14 cellular contexts compared by ENCODE assay signal in genomic region chr4:128284317-128284716, GRCh38. TPM values are rescaled to one million over a fixed set of nuclear protein-coding genes. Genes with fewer than 3 reads are reported as not detected.
DNase-seq lines count a peak whose midpoint lies in the region; ATAC-seq, FAIRE-seq and TF ChIP-seq lines count a peak whose summit lies in the region.
"Had no signal": no experiment of that assay in that cellular context is flagged by ENCODE, and none has a peak within 500 bp of the region (broad histone marks: within the 10 kb centered on the region; RNA-seq: fewer than 3 reads in every experiment).

No MANE protein-coding gene starts in this region.

- H3K9me2 ChIP-seq in SK-N-SH = no peaks in the 10 kb centered on the region

- intact Hi-C loops in body of pancreas (cut with DNase I) (no loop called here), transverse colon (cut with DNase I; ENCODE audit: low total_unique reads) (loop anchor here (10.0 kb wide), 1 partner anchor 270 kb away; no protein-coding TSS in a partner anchor)

- in situ Hi-C loops in transverse colon (cut with MboI; ENCODE audit: low pct_ligation_motif_present in 1 of 4, low pct_unique_long_range_greater_than_20kb in 1 of 4, low sequenced_read_pairs in 3 of 4) = loop anchor here in 2 of 4 donors (25.0 kb wide), 2 partner anchors 278 to 528 kb away; partner anchors contain the start of gene JADE1 (in 1 of the 2)
- in situ Hi-C loops in HAP-1 (cut with MboI; ENCODE audit: low sequenced_read_pairs) = no loop called here

- peak overlapping the region; percentile 80 to 90; a peak in 2 of 4 replicates for H3K4me3 ChIP-seq in SK-N-SH (ENCODE audit: low read depth in 2 of 2, low read length in 1 of 2)
- no peak overlapping the region for H3K4me3 ChIP-seq in body of pancreas
- no peak overlapping the region for H3K4me3 ChIP-seq in keratinocyte (ENCODE audit: control insufficient read depth in 2 of 3, extremely low read depth in 1 of 3, insufficient read depth in 2 of 3, low read depth in 1 of 3, low read length in 3 of 3)
- peak overlapping the region in 1 of 4 donors; percentile 98 for H3K4me3 ChIP-seq in transverse colon
- H3K4me3 ChIP-seq in HAP-1 = no peak overlapping the region; the same call in 1 of the 2 replicates
- no peak overlapping the region for H3K4me3 ChIP-seq in coronary artery
- H3K4me3 ChIP-seq: tibial nerve had no signal

- H4K20me1 ChIP-seq in SK-N-SH (ENCODE audit: insufficient read depth) (peaks cover 31% of the 10 kb centered on the region), keratinocyte (ENCODE audit: control insufficient read depth, extremely low read depth, insufficient read depth, low read length) (no peaks in the 10 kb centered on the region)

- POLR2A ChIA-PET in SK-N-SH (lab: Yijun Ruan, JAX) = no interaction called here

- H3K9me3 ChIP-seq in SK-N-SH (no peaks in the 10 kb centered on the region), body of pancreas (no peaks in the 10 kb centered on the region), keratinocyte (ENCODE audit: control insufficient read depth, low read depth, low read length) (no peaks in the 10 kb centered on the region), transverse colon (no peaks in the 10 kb centered on the region), HAP-1 (no peaks in the 10 kb centered on the region)
- H3K9me3 ChIP-seq: tibial nerve had no signal

- TF ChIP-seq CTCF in SK-N-SH (IDR thresholded peaks at IDR 0.05) (no peak), body of pancreas (IDR thresholded peaks at IDR 0.05) (peak in 3 of 7 experiments; percentile 7 to 17 (median 14)), keratinocyte (optimal IDR thresholded peaks at IDR 0.05 in 1 of 3, IDR thresholded peaks at IDR 0.05 in 1 of 3, conservative IDR thresholded peaks at IDR 0.05 in 1 of 3; ENCODE audit: extremely low read depth in 1 of 3, insufficient read depth in 2 of 3, low read length in 3 of 3) (no peak), transverse colon (IDR thresholded peaks at IDR 0.05) (peak in 1 of 5 experiments; percentile 24), coronary artery (IDR thresholded peaks at IDR 0.05) (no peak)

- TF ChIP-seq POLR2A in body of pancreas (IDR thresholded peaks at IDR 0.05) (no peak), transverse colon (IDR thresholded peaks at IDR 0.05) (no peak)

- H3K79me2 ChIP-seq in SK-N-SH (ENCODE audit: insufficient read depth) = peaks cover 89% of the 10 kb centered on the region
- peaks cover 78% of the 10 kb centered on the region for H3K79me2 ChIP-seq in keratinocyte (ENCODE audit: control insufficient read depth, insufficient read depth, low read length)

- DNase-seq in SK-N-SH = no peak
- DNase-seq in body of pancreas = peak; percentile 34 to 70 (median 45)
- DNase-seq in keratinocyte (ENCODE audit: low read depth, low spot score) = no peak
- no peak for DNase-seq in transverse colon
- DNase-seq in DMS79 treated with DMSO at 0.1 percent for 48 hours (lab: John Stamatoyannopoulos, UW) = no peak
- DNase-seq in HAP-1 (ENCODE audit: low spot score in 2 of 2) = no peak
- DNase-seq in coronary artery (ENCODE audit: low spot score) = no peak
- DNase-seq: activated CD4-positive, alpha-beta T cell treated with anti-CD3 and anti-CD28 coated beads for 48 hours; activated T-cell treated with anti-CD3 and anti-CD28 coated beads, Interleukin-2, amount 50 U/mL, for 72 hours; NCI-H2081 treated with DMSO at 0.1 percent for 48 hours; T-cell had no signal

- CTCF ChIA-PET in SK-N-SH (lab: Yijun Ruan, JAX) = interaction anchor here (1.7 kb wide), 1 partner anchor 74 kb away, joined by 3 read pairs; no protein-coding TSS in a partner anchor

- no peak for TF ChIP-seq RAD21 in SK-N-SH (IDR thresholded peaks at IDR 0.05; ENCODE audit: low read length)

- 0 out of 2 replicates have a peak overlapping the region, but pooled peaks have one; percentile 8 for H3K9ac ChIP-seq in SK-N-SH
- H3K9ac ChIP-seq in keratinocyte (ENCODE audit: control insufficient read depth, extremely low read depth, insufficient read depth, low read length) = no peak overlapping the region

- peaks cover 26% of the 10 kb centered on the region for H3F3A ChIP-seq in SK-N-SH (replicated peaks; ENCODE audit: insufficient read depth)

- H3K36me3 ChIP-seq in SK-N-SH (replicated peaks in 1 of 2; ENCODE audit: control insufficient read depth in 1 of 2, insufficient read depth in 2 of 2, low read length in 1 of 2) = peaks cover 28 to 63% of the 10 kb centered on the region in 2 experiments
- no peaks in the 10 kb centered on the region for H3K36me3 ChIP-seq in body of pancreas (replicated peaks in 1 of 2; ENCODE audit: insufficient read depth in 1 of 2, low read depth in 2 of 2)
- no peaks in the 10 kb centered on the region for H3K36me3 ChIP-seq in keratinocyte (ENCODE audit: control insufficient read depth in 2 of 2, extremely low read depth in 1 of 2, insufficient read depth in 2 of 2, low read length in 2 of 2)
- H3K36me3 ChIP-seq in transverse colon = no peaks in the 10 kb centered on the region
- H3K36me3 ChIP-seq in HAP-1 (replicated peaks) = 0 out of 2 replicates have a peak, but pooled peaks cover 6% of the 10 kb centered on the region
- H3K36me3 ChIP-seq: tibial nerve had no signal

- H3K4me2 ChIP-seq in SK-N-SH (peak overlapping the region; percentile 79), keratinocyte (ENCODE audit: control insufficient read depth, extremely low read depth, insufficient read depth, low read depth, low read length) (peak overlapping the region; percentile 83)

- TF ChIP-seq EP300 in SK-N-SH (IDR thresholded peaks at IDR 0.05; ENCODE audit: borderline replicate concordance in 1 of 2, low read depth in 1 of 2, low read length in 1 of 2) (no peak), transverse colon (IDR thresholded peaks at IDR 0.05; ENCODE audit: low read depth) (no peak)

- dilution Hi-C loops in keratinocyte (cut with MboI; ENCODE audit: extremely low pct_ligation_motif_present, low sequenced_read_pairs) = no loop called here

- WGBS in SK-N-SH (ENCODE audit: low lambda C conversion rate) = 90% methylated on average over 1 of the region's 1 CpG
- WGBS in body of pancreas, 2 donors = 4 to 15% methylated on average over 1 of the region's 1 CpG
- 64 to 85% methylated on average over 1 of the region's 1 CpG for WGBS in transverse colon (ENCODE audit: low coverage in 1 of 2), 2 donors

- H3K27ac ChIP-seq in SK-N-SH (ENCODE audit: low read depth in 2 of 2, low read length in 1 of 2) (no peak overlapping the region), body of pancreas (peak overlapping the region in 3 of 4 donors; percentile 89 to 96 (median 92)), keratinocyte (ENCODE audit: control insufficient read depth, insufficient read depth, low read length) (no peak overlapping the region), transverse colon (peak overlapping the region; percentile 90 to 96 (median 92)), coronary artery (no peak overlapping the region)

- no peaks in the 10 kb centered on the region for H3K27me3 ChIP-seq in SK-N-SH (ENCODE audit: insufficient read depth)
- no peaks in the 10 kb centered on the region for H3K27me3 ChIP-seq in body of pancreas
- no peaks in the 10 kb centered on the region for H3K27me3 ChIP-seq in keratinocyte (ENCODE audit: control insufficient read depth, extremely low read depth, insufficient read depth, low read length)
- H3K27me3 ChIP-seq in transverse colon = no peaks in the 10 kb centered on the region
- no peaks in the 10 kb centered on the region for H3K27me3 ChIP-seq in HAP-1 (ENCODE audit: low read depth)
- H3K27me3 ChIP-seq: tibial nerve had no signal

- no peaks in the 10 kb centered on the region for H3K9me1 ChIP-seq in keratinocyte (ENCODE audit: control insufficient read depth, extremely low read depth, insufficient read depth, low read length)

- ATAC-seq in SK-N-SH treated with all-trans-retinoic acid at 6 μM for 48 hours (no peak), body of pancreas (no peak)
- ATAC-seq: activated T-cell treated with anti-CD3 and anti-CD28 coated beads, Interleukin-2, amount 50 U/mL, for 72 hours; T-cell had no signal

- no peak overlapping the region for H2AFZ ChIP-seq in SK-N-SH (ENCODE audit: low read depth)
- H2AFZ ChIP-seq in keratinocyte (ENCODE audit: control insufficient read depth, low read length) = no peak overlapping the region

- peaks cover 5 to 6% of the 10 kb centered on the region in 2 experiments; a peak in 2 of 4 replicates for H3K4me1 ChIP-seq in SK-N-SH (ENCODE audit: control insufficient read depth in 1 of 2, insufficient read depth in 2 of 2, low read depth in 1 of 2, low read length in 1 of 2)
- H3K4me1 ChIP-seq in body of pancreas = peaks cover 47% of the 10 kb centered on the region
- H3K4me1 ChIP-seq in keratinocyte (ENCODE audit: control insufficient read depth, extremely low read depth, insufficient read depth, low read length) = peaks cover 23% of the 10 kb centered on the region
- H3K4me1 ChIP-seq in transverse colon = peaks cover 6 to 59% (median 17%) of the 10 kb centered on the region in 4 donors
- H3K4me1 ChIP-seq in HAP-1 = peaks cover 14% of the 10 kb centered on the region

- FAIRE-seq in keratinocyte (lab: Jason Lieb, UNC) = no peak
- FAIRE-seq: endometrium had no signal

TF ChIP-seq in SK-N-SH treated with all-trans-retinoic acid at 6 μM for 48 hours, 23 proteins besides CTCF, POLR2A, EP300 and RAD21 (continues in another document):
- TF ChIP-seq, protein P1, sequence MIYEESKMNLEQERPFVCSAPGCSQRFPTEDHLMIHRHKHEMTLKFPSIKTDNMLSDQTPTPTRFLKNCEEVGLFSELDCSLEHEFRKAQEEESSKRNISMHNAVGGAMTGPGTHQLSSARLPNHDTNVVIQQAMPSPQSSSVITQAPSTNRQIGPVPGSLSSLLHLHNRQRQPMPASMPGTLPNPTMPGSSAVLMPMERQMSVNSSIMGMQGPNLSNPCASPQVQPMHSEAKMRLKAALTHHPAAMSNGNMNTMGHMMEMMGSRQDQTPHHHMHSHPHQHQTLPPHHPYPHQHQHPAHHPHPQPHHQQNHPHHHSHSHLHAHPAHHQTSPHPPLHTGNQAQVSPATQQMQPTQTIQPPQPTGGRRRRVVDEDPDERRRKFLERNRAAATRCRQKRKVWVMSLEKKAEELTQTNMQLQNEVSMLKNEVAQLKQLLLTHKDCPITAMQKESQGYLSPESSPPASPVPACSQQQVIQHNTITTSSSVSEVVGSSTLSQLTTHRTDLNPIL (CRISPR knock-in tag; IDR thresholded peaks at IDR 0.05; ENCODE audit: low read depth) = no peak
- TF ChIP-seq GLIS3 (CRISPR knock-in tag; IDR thresholded peaks at IDR 0.05) = no peak

RNA-seq across cellular contexts. Expression of gene PGRMC2, which starts 3.3 kb away (rescaled TPM):
- polyA plus RNA-seq in SK-N-SH (2012; rRNA removed) = 17.5 and 18.2 TPM in 2 replicates
- polyA plus RNA-seq in SK-N-SH (2012; cell fraction: cytosol; rRNA removed) = 41.8 and 54.8 TPM in 2 replicates
- polyA plus RNA-seq in SK-N-SH (2012; cell fraction: nucleus; rRNA removed) = 7.7 and 17.3 TPM in 2 replicates
- total RNA-seq in body of pancreas = 10 to 100 TPM; 14.8 to 20.2 TPM
- polyA plus RNA-seq in keratinocyte = 14.6 to 26.7 TPM (median 20.0 TPM) in 3 replicates
- polyA plus RNA-seq in keratinocyte (2011; ENCODE audit: low read depth) = 67.5 TPM
- 13.3 and 27.2 TPM in 2 replicates for polyA plus RNA-seq in keratinocyte (2011; cell fraction: cytosol; rRNA removed)
- polyA plus RNA-seq in keratinocyte (2011; cell fraction: nucleus; rRNA removed) = 35.7 and 49.7 TPM in 2 replicates
- polyA plus RNA-seq in keratinocyte (2012; ENCODE audit: low replicate concordance) = 64.0 and 95.7 TPM in 2 replicates
- 1.8 to 5.7 TPM (median 2.0 TPM) in 3 replicates for polyA minus RNA-seq in keratinocyte
- polyA minus RNA-seq in keratinocyte (2011; cell fraction: cytosol; rRNA and poly(A)+ RNA removed) = 9.0 TPM
- polyA minus RNA-seq in keratinocyte (2011; cell fraction: nucleus; rRNA and poly(A)+ RNA removed) = 7.6 and 14.6 TPM in 2 replicates
- total RNA-seq in transverse colon = 10 to 100 TPM; 19.9 to 49.1 (median 31.4) TPM

Comparison
In these comparisons a context has a peak if more than half of its experiments do, and no peak if none do; other contexts are left out.
1. DNase-seq: peak in body of pancreas (4 of 4); none in SK-N-SH (single experiment), keratinocyte (single experiment), transverse colon (single experiment), DMS79 treated with DMSO at 0.1 percent for 48 hours (single experiment), HAP-1 (0 of 2) and coronary artery (single experiment).
2. H3K27ac ChIP-seq: peak in body of pancreas (3 of 4) and transverse colon (4 of 4); none in SK-N-SH (0 of 2), keratinocyte (single experiment) and coronary artery (0 of 2).
3. H3K4me3 ChIP-seq: peak in SK-N-SH (2 of 2); none in body of pancreas (0 of 2), keratinocyte (0 of 3), HAP-1 (single experiment) and coronary artery (single experiment).